Comparison of ENCODE assay signal across 19 cellular contexts in genomic region chr7:74044366-74045350, GRCh38. TPM values are rescaled to one million over a fixed set of nuclear protein-coding genes. Genes with fewer than 3 reads are reported as not detected.
DNase-seq lines count a peak whose midpoint lies in the region; ATAC-seq, FAIRE-seq and TF ChIP-seq lines count a peak whose summit lies in the region.
"Had no signal": no experiment of that assay in that cellular context is flagged by ENCODE, and none has a peak within 500 bp of the region (broad histone marks: within the 10 kb centered on the region; RNA-seq: fewer than 3 reads in every experiment).

No MANE protein-coding gene starts in this region.

- WGBS in H1 (ENCODE audit: extremely low coverage in 1 of 2, insufficient coverage in 1 of 2, insufficient read length in 1 of 2, insufficient replicate concordance in 2 of 2, low coverage in 1 of 2, low lambda C conversion rate in 2 of 2, missing lambda C conversion rate in 1 of 2), 2 experiments = 87% methylated on average over 20 of the region's 20 CpGs; no CpG with 5 or more reads in 1 of the 2 experiments

- TF ChIP-seq EP300 in H1 (IDR thresholded peaks at IDR 0.05; ENCODE audit: borderline replicate concordance in 1 of 2, low read depth in 2 of 2, low read length in 2 of 2) = no peak

- H2BK20ac ChIP-seq in H1 (ENCODE audit: low read length) = peak overlapping the region; percentile 61; the same call in 1 of the 2 replicates

- no peak overlapping the region; the same call in 1 of the 2 replicates for H3K27ac ChIP-seq in H1 (ENCODE audit: low read depth, low read length)
- H3K27ac ChIP-seq: parathyroid adenoma had no signal

- H3K4me3 Mint-ChIP-seq in T-cell = no peak overlapping the region
- no peak overlapping the region for H3K4me3 Mint-ChIP-seq in activated naive CD4-positive, alpha-beta T cell treated with anti-CD3 and anti-CD28 coated beads for 36 hours
- H3K4me3 Mint-ChIP-seq: activated naive CD8-positive, alpha-beta T cell; central memory CD8-positive, alpha-beta T cell had no signal

- TF ChIP-seq CTCF in BE2C (IDR thresholded peaks at IDR 0.05; ENCODE audit: low read depth, low read length) = no peak
- no peak for TF ChIP-seq CTCF in H1 (IDR thresholded peaks at IDR 0.05; ENCODE audit: control extremely low read depth in 1 of 3, insufficient read depth in 1 of 3, low read depth in 1 of 3, low read length in 3 of 3)

- H3K56ac ChIP-seq in H1 (replicated peaks; ENCODE audit: insufficient read length, low read depth, low read length) = no peak overlapping the region

- peak overlapping the region; percentile 32; the same call in 1 of the 2 replicates for H2BK5ac ChIP-seq in H1 (ENCODE audit: low read depth, low read length)

- H2AK5ac ChIP-seq in H1 (ENCODE audit: low read depth, low read length) = no peak overlapping the region

- H3K4me3 ChIP-seq in BE2C (ENCODE audit: low read depth, low read length) = peak overlapping the region; percentile 57
- H3K4me3 ChIP-seq in H1 (ENCODE audit: extremely low read depth in 1 of 4, insufficient read depth in 2 of 4, low read depth in 3 of 4, low read length in 4 of 4) = no peak overlapping the region
- H3K4me3 ChIP-seq: HAP-1, MG63 had no signal

- no peak overlapping the region for H2BK120ac ChIP-seq in H1 (replicated peaks; ENCODE audit: low read depth, low read length)

- H3K23ac ChIP-seq in H1 (ENCODE audit: insufficient read length) = no peak overlapping the region

- no peak overlapping the region for H4K5ac ChIP-seq in H1 (ENCODE audit: insufficient read length, low read depth, low read length)

- H3K14ac ChIP-seq in H1 (ENCODE audit: insufficient read length) = no peak overlapping the region

- H2AFZ ChIP-seq in H1 (ENCODE audit: low read length) = 0 out of 2 replicates have a peak overlapping the region, but pooled peaks have one; percentile 18
- H2AFZ ChIP-seq: parathyroid adenoma had no signal

- H3K36me3 ChIP-seq in BE2C (no peaks in the 10 kb centered on the region), H1 (ENCODE audit: control insufficient read depth in 2 of 4, insufficient read depth in 4 of 4, low read length in 3 of 4) (no peaks in the 10 kb centered on the region)
- H3K36me3 ChIP-seq: HAP-1, MG63 had no signal

- no peak for TF ChIP-seq POLR2A in H1 (IDR thresholded peaks at IDR 0.05; ENCODE audit: control extremely low read depth in 1 of 2, low read depth in 2 of 2, low read length in 2 of 2)

- H3K27ac Mint-ChIP-seq in T-cell = no peak overlapping the region
- H3K27ac Mint-ChIP-seq in activated naive CD4-positive, alpha-beta T cell treated with anti-CD3 and anti-CD28 coated beads for 36 hours = no peak overlapping the region
- H3K27ac Mint-ChIP-seq: activated naive CD8-positive, alpha-beta T cell had no signal

- H3K23me2 ChIP-seq in H1 (ENCODE audit: low read depth, low read length) = peaks cover 12% of the 10 kb centered on the region; the same call in 1 of the 2 replicates

- no peaks in the 10 kb centered on the region for H3K36me3 Mint-ChIP-seq in T-cell
- no peaks in the 10 kb centered on the region for H3K36me3 Mint-ChIP-seq in activated naive CD4-positive, alpha-beta T cell treated with anti-CD3 and anti-CD28 coated beads for 36 hours (ENCODE audit: low read depth)
- H3K36me3 Mint-ChIP-seq: activated naive CD8-positive, alpha-beta T cell had no signal

- no peak for ATAC-seq in T-cell (replicated peaks in 1 of 4)
- ATAC-seq: stimulated activated naive CD8-positive, alpha-beta T cell treated with anti-CD3 and anti-CD28 coated beads, Interleukin-15, Interleukin-2, amounts not matched to agents 100 U/mL and 50 U/mL, for 24 hours had no signal

- H3K4me1 ChIP-seq in BE2C (peaks cover 35% of the 10 kb centered on the region), H1 (replicated peaks in 1 of 4; ENCODE audit: control insufficient read depth in 3 of 4, insufficient read depth in 4 of 4, low read length in 3 of 4) (peaks cover 0 to 22% (median 18%) of the 10 kb centered on the region in 4 experiments; a peak in 6 of 7 replicates)
- H3K4me1 ChIP-seq: HAP-1, parathyroid adenoma had no signal

- H4K20me1 ChIP-seq in H1 (replicated peaks in 1 of 2; ENCODE audit: control insufficient read depth in 1 of 2, insufficient read depth in 2 of 2, low read length in 2 of 2) = peaks cover 0 to 2% of the 10 kb centered on the region in 2 experiments

- no peak overlapping the region for H3K9ac ChIP-seq in H1 (replicated peaks in 1 of 4; ENCODE audit: extremely low read depth in 1 of 4, low read depth in 3 of 4, low read length in 3 of 4)
- H3K9ac ChIP-seq: parathyroid adenoma had no signal

- H2BK12ac ChIP-seq in H1 (ENCODE audit: low read depth, low read length) = peak overlapping the region; percentile 29; the same call in 1 of the 2 replicates

- no peak for TF ChIP-seq RAD21 in H1 (IDR thresholded peaks at IDR 0.05 in 1 of 2, conservative IDR thresholded peaks at IDR 0.05 in 1 of 2; ENCODE audit: low read depth in 2 of 2, low read length in 2 of 2)

- FAIRE-seq in H1 (lab: Jason Lieb, UNC) (no peak), HTR-8/SVneo (lab: Jason Lieb, UNC) (no peak)
- FAIRE-seq: keratinocyte had no signal

- peak; percentile 77 for DNase-seq in BE2C
- peak; percentile 94 for DNase-seq in NCI-H82 (lab: John Stamatoyannopoulos, UW)
- DNase-seq in H1 (ENCODE audit: low read depth in 1 of 2, low spot score in 2 of 2) = no peak
- DNase-seq in posterior cingulate gyrus = peak in 9 of 10 donors; percentile 56 to 95 (median 70)
- no peak for DNase-seq in T-cell
- no peak for DNase-seq in middle frontal gyrus (ENCODE audit: extremely low spot score, low spot score)
- DNase-seq in HTR-8/SVneo (ENCODE audit: insufficient read length, low spot score) = no peak
- DNase-seq in activated naive CD4-positive, alpha-beta T cell treated with anti-CD3 and anti-CD28 coated beads for 36 hours = no peak
- DNase-seq: activated T-cell treated with anti-CD3 and anti-CD28 coated beads, Interleukin-2, amount 50 U/mL, for 1 hour; GF-D8; MG63; NCI-H2107; NK-92 treated with Interleukin-12 subunit alpha and Interleukin-12 subunit beta, amount 100 ng/mL, for 24 hours; stimulated activated naive CD8-positive, alpha-beta T cell treated with anti-CD3 and anti-CD28 coated beads, Interleukin-15, Interleukin-2, amounts not matched to agents 100 U/mL and 50 U/mL, for 24 hours had no signal

- H3K79me1 ChIP-seq in H1 (ENCODE audit: low read depth, low read length) = no peaks in the 10 kb centered on the region

- peak overlapping the region; percentile 8 for H4K91ac ChIP-seq in H1 (replicated peaks; ENCODE audit: insufficient read length, low read length)

- no peaks in the 10 kb centered on the region for H3K79me2 ChIP-seq in H1 (ENCODE audit: control insufficient read depth in 1 of 2, insufficient read depth in 2 of 2, low read length in 2 of 2)
- H3K79me2 ChIP-seq: parathyroid adenoma had no signal

- H3K9me3 ChIP-seq in BE2C (no peaks in the 10 kb centered on the region), H1 (ENCODE audit: insufficient read depth in 2 of 2, low read depth in 1 of 2, low read length in 1 of 2) (no peaks in the 10 kb centered on the region)
- H3K9me3 ChIP-seq: HAP-1, MG63 had no signal

- peak overlapping the region; percentile 48 for H3K4ac ChIP-seq in H1 (replicated peaks; ENCODE audit: insufficient read length, low read depth, low read length)

- intact Hi-C loops in posterior cingulate gyrus (cut with DNase I) = no loop called here
- intact Hi-C loops in activated naive CD4-positive, alpha-beta T cell treated with anti-CD3 and anti-CD28 coated beads for 36 hours (cut with micrococcal nuclease) = no loop called here

- POLR2A ChIA-PET in H1 (lab: Charles Lee; ENCODE audit: partially characterized antibody) (interaction anchor here (0.6 to 1.8 kb wide), 10 partner anchors 8 to 304 kb away, joined by 3 to 5 read pairs (median 3); partner anchors contain the start of gene LIMK1), T-cell (lab: Charles Lee) (no interaction called here)

- no peak overlapping the region for H4K8ac ChIP-seq in H1 (ENCODE audit: extremely low read depth, insufficient read depth, low read length)

- peak overlapping the region; percentile 51 for H3K18ac ChIP-seq in H1 (ENCODE audit: extremely low read depth, low read length)

- H3K27me3 ChIP-seq in BE2C (no peaks in the 10 kb centered on the region), H1 (replicated peaks in 1 of 4; ENCODE audit: control insufficient read depth in 3 of 4, extremely low read depth in 1 of 4, insufficient read depth in 3 of 4, low read length in 3 of 4) (no peaks in the 10 kb centered on the region)
- H3K27me3 ChIP-seq: MG63 had no signal

- H3K9me3 Mint-ChIP-seq in T-cell = no peaks in the 10 kb centered on the region
- H3K9me3 Mint-ChIP-seq in activated naive CD4-positive, alpha-beta T cell treated with anti-CD3 and anti-CD28 coated beads for 36 hours = no peaks in the 10 kb centered on the region
- H3K9me3 Mint-ChIP-seq: central memory CD8-positive, alpha-beta T cell had no signal

- H3K27me3 Mint-ChIP-seq in T-cell = peaks cover 0 to 1% of the 10 kb centered on the region in 2 donors
- H3K27me3 Mint-ChIP-seq in activated naive CD4-positive, alpha-beta T cell treated with anti-CD3 and anti-CD28 coated beads for 36 hours (ENCODE audit: low read depth) = no peaks in the 10 kb centered on the region
- H3K27me3 Mint-ChIP-seq: activated naive CD8-positive, alpha-beta T cell had no signal

- CTCF ChIA-PET in H1 (lab: Charles Lee; ENCODE audit: partially characterized antibody) (interaction anchor here (0.5 to 2.9 kb wide), 16 partner anchors 10 to 356 kb away, joined by 3 to 16 read pairs (median 4); no protein-coding TSS in a partner anchor), T-cell (lab: Charles Lee) (interaction anchor here (0.5 to 0.7 kb wide), 2 partner anchors 9 to 28 kb away, joined by 3 to 4 read pairs; no protein-coding TSS in a partner anchor)
- CTCF ChIA-PET in activated naive CD4-positive, alpha-beta T cell treated with anti-CD3 and anti-CD28 coated beads for 36 hours (lab: Charles Lee) = no interaction called here

- H3K4me2 ChIP-seq in H1 (ENCODE audit: insufficient read depth in 1 of 2, low read depth in 2 of 2, low read length in 2 of 2) = no peak overlapping the region

- H2BK15ac ChIP-seq in H1 (ENCODE audit: low read length) = peak overlapping the region; percentile 46

- H3K4me1 Mint-ChIP-seq in T-cell = no peaks in the 10 kb centered on the region
- no peaks in the 10 kb centered on the region for H3K4me1 Mint-ChIP-seq in activated naive CD4-positive, alpha-beta T cell treated with anti-CD3 and anti-CD28 coated beads for 36 hours (ENCODE audit: low read depth)
- H3K4me1 Mint-ChIP-seq: central memory CD8-positive, alpha-beta T cell had no signal

RNA-seq across cellular contexts. Expression of gene ELN, which starts 16.7 kb away (rescaled TPM):
- 35.3 TPM for polyA plus RNA-seq in BE2C (2012; ENCODE audit: insufficient read depth, insufficient read length, low read depth)
- 5.6 and 5.9 TPM in 2 replicates for total RNA-seq in H1 (2021; fragmentation: NEBNext Ultra II Directional; extraction: Animal tissue kit (Norgen Biotek cat#: 25700))
- polyA plus RNA-seq in H1 (2011; rRNA removed) = 5.1 and 5.4 TPM in 2 replicates
- polyA plus RNA-seq in H1 (2011; cell fraction: cytosol; rRNA removed) = 3.2 TPM
- polyA plus RNA-seq in H1 (2011; cell fraction: nucleus; rRNA removed) = 7.8 TPM
- polyA plus RNA-seq in H1 (2012, experiment 1 of 2) = 2.2 to 4.9 TPM (median 4.4 TPM) in 4 replicates
- polyA plus RNA-seq in H1 (2012, experiment 2 of 2) = 3.7 TPM
- polyA plus RNA-seq in H1 (2013, experiment 1 of 2) = 4.6 TPM
- polyA plus RNA-seq in H1 (2013, experiment 2 of 2) = 5.6 TPM
- 1.2 TPM in 2 replicates for polyA minus RNA-seq in H1 (2011; rRNA and poly(A)+ RNA removed)
- polyA minus RNA-seq in H1 (2011; cell fraction: cytosol; rRNA and poly(A)+ RNA removed) = 1.4 TPM
- 1.5 TPM for polyA minus RNA-seq in H1 (2011; cell fraction: nucleus; rRNA and poly(A)+ RNA removed)
- under 1 TPM in 3 of 5 donors, not detected in 2; 0.22 to 0.56 (median 0.44) TPM for total RNA-seq in T-cell
- under 1 TPM; 0.07 to 0.19 TPM for total RNA-seq in activated naive CD4-positive, alpha-beta T cell treated with anti-CD3 and anti-CD28 coated beads for 36 hours
- polyA plus RNA-seq: keratinocyte had no signal

RNA-seq across cellular contexts. Expression of gene LIMK1, which starts 38.9 kb away (rescaled TPM):
- 23.1 TPM for polyA plus RNA-seq in BE2C (2012; ENCODE audit: insufficient read depth, insufficient read length, low read depth)
- 92.1 and 93.5 TPM in 2 replicates for total RNA-seq in H1 (2021; fragmentation: NEBNext Ultra II Directional; extraction: Animal tissue kit (Norgen Biotek cat#: 25700))
- 108 and 172 TPM in 2 replicates for polyA plus RNA-seq in H1 (2011; rRNA removed)
- polyA plus RNA-seq in H1 (2011; cell fraction: cytosol; rRNA removed) = 82.7 TPM
- 129 TPM for polyA plus RNA-seq in H1 (2011; cell fraction: nucleus; rRNA removed)
- 63.0 to 88.9 TPM (median 81.1 TPM) in 4 replicates for polyA plus RNA-seq in H1 (2012, experiment 1 of 2)
- 77.4 TPM for polyA plus RNA-seq in H1 (2012, experiment 2 of 2)
- polyA plus RNA-seq in H1 (2013, experiment 1 of 2) = 44.8 TPM
- 46.9 TPM for polyA plus RNA-seq in H1 (2013, experiment 2 of 2)
- polyA minus RNA-seq in H1 (2011; rRNA and poly(A)+ RNA removed) = 72.5 and 119 TPM in 2 replicates
- 61.9 TPM for polyA minus RNA-seq in H1 (2011; cell fraction: cytosol; rRNA and poly(A)+ RNA removed)
- 34.6 TPM for polyA minus RNA-seq in H1 (2011; cell fraction: nucleus; rRNA and poly(A)+ RNA removed)
- 10 to 100 TPM; 13.5 to 24.9 (median 18.4) TPM for total RNA-seq in T-cell
- 1 to 10 TPM; 7.9 to 9.2 TPM for total RNA-seq in activated naive CD4-positive, alpha-beta T cell treated with anti-CD3 and anti-CD28 coated beads for 36 hours

Comparison
In these comparisons a context has a peak if more than half of its experiments do, and no peak if none do; other contexts are left out.
1. DNase-seq: peak in BE2C (single experiment), NCI-H82 (single experiment) and posterior cingulate gyrus (9 of 10); none in H1 (0 of 2), T-cell (0 of 34), middle frontal gyrus (single experiment), HTR-8/SVneo (single experiment) and activated naive CD4-positive, alpha-beta T cell treated with anti-CD3 and anti-CD28 coated beads for 36 hours (single experiment).